ENCODE assay signal across 9 cellular contexts in the genomic region with DNA sequence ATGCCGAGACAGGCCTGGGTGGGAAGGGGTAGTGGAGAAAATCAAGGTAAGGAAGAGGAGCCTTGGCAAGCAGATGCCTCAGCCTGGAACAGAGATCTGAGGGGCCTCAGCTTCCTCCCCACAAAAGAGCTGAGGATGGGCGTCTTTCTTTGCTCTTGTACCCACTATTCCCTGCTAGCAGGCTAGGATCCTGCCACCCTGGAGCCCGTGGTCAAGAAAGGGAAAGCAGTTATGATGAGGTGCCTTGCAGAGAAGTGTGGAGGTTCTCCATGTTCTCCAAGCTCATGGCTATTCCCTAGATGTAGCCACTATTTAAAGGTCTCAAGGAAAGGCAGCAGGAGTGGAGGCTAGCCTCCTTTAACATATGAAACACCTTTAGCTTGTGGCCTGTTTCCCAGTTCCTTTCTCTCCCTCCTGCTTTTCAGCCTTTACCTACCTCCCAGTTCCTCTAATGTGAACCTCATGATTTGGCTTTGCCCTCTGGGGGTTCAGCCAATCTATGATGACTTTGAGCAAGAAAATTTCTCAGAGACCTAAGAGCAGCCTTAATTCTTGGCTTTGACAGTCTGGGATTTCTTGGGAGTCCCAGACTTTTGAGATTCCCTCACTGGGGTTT. TPM values are rescaled to one million over a fixed set of nuclear protein-coding genes. Genes with fewer than 3 reads are reported as not detected.
DNase-seq lines count a peak whose midpoint lies in the region; ATAC-seq and TF ChIP-seq lines count a peak whose summit lies in the region.
"Had no signal": no experiment of that assay in that cellular context is flagged by ENCODE, and none has a peak within 500 bp of the region (broad histone marks: within the 10 kb centered on the region; RNA-seq: fewer than 3 reads in every experiment).

No MANE protein-coding gene starts in this region.

- H3K27me3 ChIP-seq in cardiac muscle cell: no peaks in the 10 kb centered on the region
- H3K27me3 ChIP-seq in naive thymus-derived CD4-positive, alpha-beta T cell (ENCODE audit: control insufficient read depth in 2 of 2, insufficient read depth in 2 of 2, low read length in 2 of 2): no peaks in the 10 kb centered on the region

- intact Hi-C loops in Right ventricle myocardium superior (cut with DNase I): no loop called here
- intact Hi-C loops in naive thymus-derived CD4-positive, alpha-beta T cell (cut with micrococcal nuclease): loop anchor here (1.0 to 5.0 kb wide), 5 partner anchors 7 to 95 kb away; partner anchors contain the start of genes PYM1 (in 1 of the 2) and SUOX (in 1 of the 2)

- H3K4me1 ChIP-seq in cardiac muscle cell (ENCODE audit: low read depth): peaks cover 41% of the 10 kb centered on the region
- peaks cover 0 to 16% of the 10 kb centered on the region in 2 donors for H3K4me1 ChIP-seq in naive thymus-derived CD4-positive, alpha-beta T cell (ENCODE audit: control insufficient read depth in 2 of 2, insufficient read depth in 2 of 2, low read length in 2 of 2)

- peaks cover 22% of the 10 kb centered on the region for H3K36me3 ChIP-seq in cardiac muscle cell
- peaks cover 0 to 4% (median 0%) of the 10 kb centered on the region in 3 experiments for H3K36me3 ChIP-seq in naive thymus-derived CD4-positive, alpha-beta T cell (ENCODE audit: control insufficient read depth in 2 of 3, insufficient read depth in 3 of 3, low read length in 3 of 3)

- no peak for ATAC-seq in Right ventricle myocardium superior (ENCODE audit: poor library complexity)
- no peak for ATAC-seq in naive thymus-derived CD4-positive, alpha-beta T cell
- ATAC-seq in GM21381 (IDR thresholded peaks at IDR 0.05; ENCODE audit: unreplicated experiment): no peak
- ATAC-seq in HG03095 (IDR thresholded peaks at IDR 0.05; ENCODE audit: unreplicated experiment): no peak

- peak overlapping the region; percentile 94 for H3K27ac ChIP-seq in cardiac muscle cell
- peak overlapping the region; percentile 62 for H3K27ac ChIP-seq in naive thymus-derived CD4-positive, alpha-beta T cell (ENCODE audit: low read depth, low read length)

- DNase-seq in cardiac muscle cell (ENCODE audit: low read depth in 1 of 2, low spot score in 1 of 2): no peak
- DNase-seq in Right ventricle myocardium superior: no peak
- peak; percentile 41 for DNase-seq in cerebellum (ENCODE audit: low spot score)
- no peak for DNase-seq in naive thymus-derived CD4-positive, alpha-beta T cell
- DNase-seq in T1000 (lab: John Stamatoyannopoulos, UW): no peak
- DNase-seq in NCI-H128 (lab: John Stamatoyannopoulos, UW; ENCODE audit: unreplicated experiment): no peak
- DNase-seq: NCI-H2029 had no signal

- H3K27ac Mint-ChIP-seq in naive thymus-derived CD4-positive, alpha-beta T cell: peak overlapping the region; percentile 73 to 97 (median 93)

- H3K9me3 ChIP-seq in cardiac muscle cell (ENCODE audit: low read depth): no peaks in the 10 kb centered on the region
- H3K9me3 ChIP-seq in naive thymus-derived CD4-positive, alpha-beta T cell (ENCODE audit: control insufficient read depth in 2 of 3, low read length in 3 of 3): no peaks in the 10 kb centered on the region

- POLR2A ChIA-PET in naive thymus-derived CD4-positive, alpha-beta T cell (lab: Charles Lee): interaction anchor here (0.7 to 1.6 kb wide), 11 partner anchors 11 to 300 kb away, joined by 3 to 9 read pairs (median 3); partner anchors contain the start of gene RAB5B

- peaks cover 7 to 56% (median 24%) of the 10 kb centered on the region in 7 donors for H3K4me1 Mint-ChIP-seq in naive thymus-derived CD4-positive, alpha-beta T cell

- peak overlapping the region; percentile 43 for H3K4me3 ChIP-seq in cardiac muscle cell
- peak overlapping the region; percentile 41 for H3K4me3 ChIP-seq in naive thymus-derived CD4-positive, alpha-beta T cell (ENCODE audit: low read length)

- peak overlapping the region; percentile 80 to 97 (median 88) for H3K4me3 Mint-ChIP-seq in naive thymus-derived CD4-positive, alpha-beta T cell

- no peak for TF ChIP-seq CTCF in cardiac muscle cell (IDR thresholded peaks at IDR 0.05; ENCODE audit: low read depth, low read length)

- CTCF ChIA-PET in naive thymus-derived CD4-positive, alpha-beta T cell (lab: Charles Lee): interaction anchor here (0.5 to 1.5 kb wide), 5 partner anchors 8 to 755 kb away, joined by 3 to 6 read pairs (median 3); no protein-coding TSS in a partner anchor

- H3K27me3 Mint-ChIP-seq in naive thymus-derived CD4-positive, alpha-beta T cell: no peaks in the 10 kb centered on the region

- peaks cover 0 to 23% (median 5%) of the 10 kb centered on the region in 5 donors for H3K36me3 Mint-ChIP-seq in naive thymus-derived CD4-positive, alpha-beta T cell

- no peaks in the 10 kb centered on the region for H3K9me3 Mint-ChIP-seq in naive thymus-derived CD4-positive, alpha-beta T cell

RNA-seq across cellular contexts. Expression of gene IKZF4, which starts 1.1 kb away (rescaled TPM):
- total RNA-seq in cardiac muscle cell (9.7 and 11.5 TPM in 2 replicates), Right ventricle myocardium superior (7.0 TPM), cerebellum (4.9 TPM)
- 12.5 and 18.1 TPM in 2 replicates for polyA plus RNA-seq in cardiac muscle cell
- total RNA-seq in naive thymus-derived CD4-positive, alpha-beta T cell: 10 to 100 TPM in 1 of 5 experiments, 1 to 10 TPM in 4; 3.6 to 37.8 (median 5.3) TPM
- polyA plus RNA-seq in naive thymus-derived CD4-positive, alpha-beta T cell: 1 to 10 TPM in 1 of 2 donors, under 1 TPM in 1; 0.54 to 2.0 TPM

RNA-seq across cellular contexts. Expression of gene RPS26, which starts 19.7 kb away (rescaled TPM):
- total RNA-seq in cardiac muscle cell (535 and 1,293 TPM in 2 replicates), Right ventricle myocardium superior (34.6 TPM), cerebellum (22.2 TPM)
- polyA plus RNA-seq in cardiac muscle cell: 204 and 252 TPM in 2 replicates
- total RNA-seq in naive thymus-derived CD4-positive, alpha-beta T cell: 10 to 100 TPM; 40.8 to 64.5 (median 46.4) TPM
- 100 to 1,000 TPM; 578 to 717 TPM for polyA plus RNA-seq in naive thymus-derived CD4-positive, alpha-beta T cell

RNA-seq across cellular contexts. Expression of gene SUOX, which starts 24.9 kb away (rescaled TPM):
- total RNA-seq in cardiac muscle cell: 38.2 and 52.4 TPM in 2 replicates
- 45.3 and 59.6 TPM in 2 replicates for polyA plus RNA-seq in cardiac muscle cell
- 29.7 TPM for total RNA-seq in Right ventricle myocardium superior
- 13.7 TPM for total RNA-seq in cerebellum
- total RNA-seq in naive thymus-derived CD4-positive, alpha-beta T cell: 10 to 100 TPM in 1 of 5 experiments, 1 to 10 TPM in 4; 1.9 to 10.4 (median 7.1) TPM
- under 1 TPM; 0.14 to 0.21 TPM for polyA plus RNA-seq in naive thymus-derived CD4-positive, alpha-beta T cell

RNA-seq across cellular contexts. Expression of gene RAB5B, which starts 48.1 kb away (rescaled TPM):
- total RNA-seq in cardiac muscle cell (87.9 and 104 TPM in 2 replicates), Right ventricle myocardium superior (111 TPM), cerebellum (46.5 TPM)
- 154 and 157 TPM in 2 replicates for polyA plus RNA-seq in cardiac muscle cell
- 100 to 1,000 TPM in 1 of 5 experiments, 10 to 100 TPM in 4; 45.2 to 109 (median 62.7) TPM for total RNA-seq in naive thymus-derived CD4-positive, alpha-beta T cell
- 10 to 100 TPM; 69.6 to 86.7 TPM for polyA plus RNA-seq in naive thymus-derived CD4-positive, alpha-beta T cell

RNA-seq across cellular contexts. Expression of gene CDK2, which starts 55.4 kb away (rescaled TPM):
- total RNA-seq in cardiac muscle cell (31.3 and 31.4 TPM in 2 replicates), Right ventricle myocardium superior (7.9 TPM), cerebellum (25.7 TPM)
- polyA plus RNA-seq in cardiac muscle cell: 33.9 and 40.8 TPM in 2 replicates
- total RNA-seq in naive thymus-derived CD4-positive, alpha-beta T cell: 10 to 100 TPM; 19.0 to 77.2 (median 24.1) TPM
- polyA plus RNA-seq in naive thymus-derived CD4-positive, alpha-beta T cell: 1 to 10 TPM; 7.0 to 9.6 TPM
